Comparison of ENCODE assay signal across 27 cellular contexts in the genomic region with DNA sequence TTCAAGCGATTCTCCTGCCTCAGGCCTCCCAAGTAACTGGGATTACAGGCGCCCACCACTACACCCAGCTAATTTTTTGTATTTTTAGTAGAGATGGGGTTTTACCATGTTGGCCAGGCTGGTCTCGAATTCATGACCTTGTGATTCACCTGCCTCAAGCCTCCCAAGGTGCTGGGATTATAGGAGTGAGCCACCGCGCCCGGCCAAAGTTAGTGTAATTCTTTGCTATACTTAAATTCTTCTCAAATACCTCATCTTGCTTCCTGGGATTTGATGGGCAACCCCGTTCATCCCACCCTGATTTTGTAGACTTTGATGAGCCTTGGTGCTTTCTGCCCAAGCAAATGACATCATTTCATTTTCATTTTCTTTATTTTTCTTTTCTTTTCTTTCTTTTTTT. TPM values are rescaled to one million over a fixed set of nuclear protein-coding genes. Genes with fewer than 3 reads are reported as not detected.
"Had no signal": no experiment of that assay in that cellular context is flagged by ENCODE, and none has a peak within 500 bp of the region (broad histone marks: within the 10 kb centered on the region; RNA-seq: fewer than 3 reads in every experiment).

No MANE protein-coding gene starts in this region.

- H3K4me3 Mint-ChIP-seq: dendritic cell treated with granulocyte-macrophage colony-stimulating factor and Interleukin-4, amounts not matched to agents 40 ng/mL and 50 ng/mL, for 4 days; effector memory CD8-positive, alpha-beta T cell; endodermal cell had no signal

- H3K27ac Mint-ChIP-seq: dendritic cell treated with granulocyte-macrophage colony-stimulating factor and Interleukin-4, amounts not matched to agents 40 ng/mL and 50 ng/mL, for 4 days; effector memory CD8-positive, alpha-beta T cell; endodermal cell had no signal

- H3K27ac ChIP-seq: epithelial cell of prostate, esophagus squamous epithelium, gastrocnemius medialis, heart right ventricle, left lung, lower lobe of right lung had no signal

- H3K4me3 ChIP-seq: esophagus squamous epithelium, gastrocnemius medialis, heart right ventricle, left lung, lower lobe of right lung had no signal

- ATAC-seq: effector memory CD8-positive, alpha-beta T cell; gastrocnemius medialis; heart right ventricle; left cardiac atrium; left lung; left ventricle myocardium superior; lower lobe of right lung had no signal

- H3K9me3 Mint-ChIP-seq: dendritic cell treated with granulocyte-macrophage colony-stimulating factor and Interleukin-4, amounts not matched to agents 40 ng/mL and 50 ng/mL, for 4 days; effector memory CD8-positive, alpha-beta T cell; endodermal cell had no signal

- H3K36me3 ChIP-seq: esophagus squamous epithelium, gastrocnemius medialis, heart right ventricle, left lung, lower lobe of right lung had no signal

- H3K4me1 ChIP-seq: esophagus squamous epithelium, gastrocnemius medialis, heart right ventricle, left lung, lower lobe of right lung had no signal

- DNase-seq: cortex of kidney; effector CD8-positive, alpha-beta T cell; effector memory CD8-positive, alpha-beta T cell; endodermal cell; erythroblast; esophagus squamous epithelium; foreskin fibroblast; foreskin melanocyte; gastrocnemius medialis; glutamatergic neuron; head of caudate nucleus; heart right ventricle; hippocampal formation; left cardiac atrium; left lung; left ventricle myocardium superior; lower lobe of right lung; mesenchymal stem cell; midbrain had no signal

- H3K9me3 ChIP-seq: esophagus squamous epithelium, gastrocnemius medialis, heart right ventricle, left lung, lower lobe of right lung had no signal

RNA-seq across cellular contexts. Expression of gene PAX2, which starts 54.5 kb away (rescaled TPM):
- total RNA-seq: dermis microvascular lymphatic vessel endothelial cell, esophagus mucosa, esophagus squamous epithelium, gastrocnemius medialis, heart right ventricle, left cardiac atrium, left lung, left ventricle myocardium superior, lower leg skin, lower lobe of right lung, lung microvascular endothelial cell, mononuclear cell, mucosa of gallbladder had no signal
